1 cellular context compared by ENCODE assay signal in genomic region chr3:186464424-186465093, GRCh38.
TF ChIP-seq lines count a peak whose summit lies in the region.

No MANE protein-coding gene starts in this region.

TF ChIP-seq in H1, 55 proteins besides CTCF, POLR2A, EP300 and RAD21:
- TF ChIP-seq RBBP5 (IDR thresholded peaks at IDR 0.05; ENCODE audit: borderline replicate concordance, low read depth, low read length) = no peak
- no peak for TF ChIP-seq CBX5 (IDR thresholded peaks at IDR 0.05; ENCODE audit: low read depth, low read length)
- TF ChIP-seq KDM5A (IDR thresholded peaks at IDR 0.05; ENCODE audit: low read length) = no peak
- TF ChIP-seq GTF2F1 (IDR thresholded peaks at IDR 0.05; ENCODE audit: borderline replicate concordance, low read depth, low read length) = no peak
- TF ChIP-seq NRF1 (IDR thresholded peaks at IDR 0.05; ENCODE audit: low read depth, low read length) = no peak
- TF ChIP-seq SUZ12 (IDR thresholded peaks at IDR 0.05; ENCODE audit: low read length) = no peak
- TF ChIP-seq EGR1 (IDR thresholded peaks at IDR 0.05; ENCODE audit: borderline replicate concordance, low read depth, low read length) = no peak
- no peak for TF ChIP-seq KDM1A (IDR thresholded peaks at IDR 0.05; ENCODE audit: borderline replicate concordance, low read length)
- TF ChIP-seq TAF1 (IDR thresholded peaks at IDR 0.05; ENCODE audit: low read depth, low read length) = no peak
- TF ChIP-seq CREB1 (IDR thresholded peaks at IDR 0.05) = no peak
- no peak for TF ChIP-seq JUN (IDR thresholded peaks at IDR 0.05; ENCODE audit: low read depth, low read length)
- no peak for TF ChIP-seq NANOG (IDR thresholded peaks at IDR 0.05; ENCODE audit: insufficient read depth, low read depth, low read length, poor library complexity, severe bottlenecking)
- no peak for TF ChIP-seq CTBP2 (IDR thresholded peaks at IDR 0.05; ENCODE audit: borderline replicate concordance, insufficient read depth, insufficient read length, low read length)
- TF ChIP-seq CHD1 (IDR thresholded peaks at IDR 0.05; ENCODE audit: low read depth, low read length) = no peak
- no peak for TF ChIP-seq GABPA (IDR thresholded peaks at IDR 0.05; ENCODE audit: borderline replicate concordance, insufficient read depth, low read length)
- TF ChIP-seq FOSL1 (IDR thresholded peaks at IDR 0.05; ENCODE audit: insufficient read depth, low read depth, low read length) = no peak
- TF ChIP-seq SAP30 (IDR thresholded peaks at IDR 0.05; ENCODE audit: insufficient read depth, insufficient replicate concordance, low read length) = no peak
- TF ChIP-seq CHD2 (IDR thresholded peaks at IDR 0.05; ENCODE audit: low read length) = no peak
- no peak for TF ChIP-seq TEAD4 (IDR thresholded peaks at IDR 0.05; ENCODE audit: low read depth, low read length)
- TF ChIP-seq CBX8 (IDR thresholded peaks at IDR 0.05; ENCODE audit: borderline replicate concordance, low read depth, low read length) = no peak
